ENCODE assay signal across 1 cellular context in the genomic region with DNA sequence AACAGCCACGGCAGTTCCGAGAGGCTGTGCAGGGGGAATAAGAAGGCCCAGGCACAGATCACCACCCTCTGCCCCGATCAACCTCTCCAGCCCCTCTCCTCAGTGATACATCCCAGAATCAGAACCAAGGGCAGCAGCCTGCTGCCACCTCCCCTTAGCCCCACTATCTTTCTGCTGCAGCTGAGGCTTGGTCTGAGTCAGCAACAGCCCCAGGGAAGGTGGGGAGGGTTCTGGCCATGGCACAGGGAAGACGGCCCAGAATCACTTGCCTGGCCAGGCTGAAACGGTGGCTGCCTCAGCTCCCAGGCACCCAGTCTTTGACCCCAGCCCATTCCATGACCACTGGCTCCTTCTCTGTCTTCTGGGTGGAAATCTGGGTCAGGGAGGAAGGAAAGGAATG.
TF ChIP-seq lines count a peak whose summit lies in the region.

No MANE protein-coding gene starts in this region.

TF ChIP-seq in WTC11, 78 proteins besides CTCF, POLR2A, EP300 and RAD21:
- no peak for TF ChIP-seq ARID4B (CRISPR knock-in tag; IDR thresholded peaks at IDR 0.05; ENCODE audit: borderline replicate concordance)
- TF ChIP-seq GTF2I (CRISPR knock-in tag; conservative IDR thresholded peaks at IDR 0.05): no peak
- no peak for TF ChIP-seq SMAD3 (CRISPR knock-in tag; IDR thresholded peaks at IDR 0.05; ENCODE audit: borderline replicate concordance)
- TF ChIP-seq, protein P1, sequence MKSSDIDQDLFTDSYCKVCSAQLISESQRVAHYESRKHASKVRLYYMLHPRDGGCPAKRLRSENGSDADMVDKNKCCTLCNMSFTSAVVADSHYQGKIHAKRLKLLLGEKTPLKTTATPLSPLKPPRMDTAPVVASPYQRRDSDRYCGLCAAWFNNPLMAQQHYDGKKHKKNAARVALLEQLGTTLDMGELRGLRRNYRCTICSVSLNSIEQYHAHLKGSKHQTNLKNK (CRISPR knock-in tag; IDR thresholded peaks at IDR 0.05): no peak
- TF ChIP-seq, protein P2, sequence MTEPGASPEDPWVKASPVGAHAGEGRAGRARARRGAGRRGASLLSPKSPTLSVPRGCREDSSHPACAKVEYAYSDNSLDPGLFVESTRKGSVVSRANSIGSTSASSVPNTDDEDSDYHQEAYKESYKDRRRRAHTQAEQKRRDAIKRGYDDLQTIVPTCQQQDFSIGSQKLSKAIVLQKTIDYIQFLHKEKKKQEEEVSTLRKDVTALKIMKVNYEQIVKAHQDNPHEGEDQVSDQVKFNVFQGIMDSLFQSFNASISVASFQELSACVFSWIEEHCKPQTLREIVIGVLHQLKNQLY (CRISPR knock-in tag; IDR thresholded peaks at IDR 0.05): no peak
- TF ChIP-seq ZNF219 (CRISPR knock-in tag; IDR thresholded peaks at IDR 0.05; ENCODE audit: borderline replicate concordance): no peak
- no peak for TF ChIP-seq PRRX2 (CRISPR knock-in tag; IDR thresholded peaks at IDR 0.05)
- TF ChIP-seq NR3C1 (CRISPR knock-in tag; conservative IDR thresholded peaks at IDR 0.05; ENCODE audit: low read depth): no peak
- TF ChIP-seq, protein P3, sequence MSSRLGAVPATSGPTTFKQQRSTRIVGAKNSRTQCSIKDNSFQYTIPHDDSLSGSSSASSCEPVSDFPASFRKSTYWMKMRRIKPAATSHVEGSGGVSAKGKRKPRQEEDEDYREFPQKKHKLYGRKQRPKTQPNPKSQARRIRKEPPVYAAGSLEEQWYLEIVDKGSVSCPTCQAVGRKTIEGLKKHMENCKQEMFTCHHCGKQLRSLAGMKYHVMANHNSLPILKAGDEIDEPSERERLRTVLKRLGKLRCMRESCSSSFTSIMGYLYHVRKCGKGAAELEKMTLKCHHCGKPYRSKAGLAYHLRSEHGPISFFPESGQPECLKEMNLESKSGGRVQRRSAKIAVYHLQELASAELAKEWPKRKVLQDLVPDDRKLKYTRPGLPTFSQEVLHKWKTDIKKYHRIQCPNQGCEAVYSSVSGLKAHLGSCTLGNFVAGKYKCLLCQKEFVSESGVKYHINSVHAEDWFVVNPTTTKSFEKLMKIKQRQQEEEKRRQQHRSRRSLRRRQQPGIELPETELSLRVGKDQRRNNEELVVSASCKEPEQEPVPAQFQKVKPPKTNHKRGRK (CRISPR knock-in tag; IDR thresholded peaks at IDR 0.05; ENCODE audit: borderline replicate concordance): no peak
